ENCODE assay signal across 9 cellular contexts in the genomic region with DNA sequence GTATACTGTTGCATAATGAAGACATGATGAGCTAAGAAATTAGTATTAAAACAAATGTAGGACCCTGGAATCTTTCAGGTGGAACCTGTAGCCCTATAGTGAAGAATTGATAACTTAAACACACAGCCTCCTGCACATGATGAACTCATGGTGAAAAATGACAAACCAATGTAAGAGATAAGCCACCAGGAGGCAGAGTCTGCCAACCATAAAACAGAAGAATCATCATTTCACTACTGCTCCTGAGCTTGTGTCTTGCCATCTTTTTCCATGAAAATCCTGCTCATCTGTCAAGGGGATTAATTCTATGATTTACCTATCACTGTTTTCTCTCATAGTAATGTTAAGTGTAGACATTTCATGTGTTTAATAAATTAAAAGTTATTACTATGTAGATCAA.
DNase-seq lines count a peak whose midpoint lies in the region; ATAC-seq, FAIRE-seq and TF ChIP-seq lines count a peak whose summit lies in the region.
"Had no signal": no experiment of that assay in that cellular context is flagged by ENCODE, and none has a peak within 500 bp of the region (broad histone marks: within the 10 kb centered on the region; RNA-seq: fewer than 3 reads in every experiment).

No MANE protein-coding gene starts in this region.

- H3K4me3 Mint-ChIP-seq in stimulated activated naive CD8-positive, alpha-beta T cell treated with anti-CD3 and anti-CD28 coated beads, Interleukin-15, amount 100 ng/mL, for 72 hours = no peak overlapping the region

- H3K4me1 Mint-ChIP-seq in stimulated activated naive CD8-positive, alpha-beta T cell treated with anti-CD3 and anti-CD28 coated beads, Interleukin-15, amount 100 ng/mL, for 72 hours = no peaks in the 10 kb centered on the region

- H3K27ac Mint-ChIP-seq in stimulated activated naive CD8-positive, alpha-beta T cell treated with anti-CD3 and anti-CD28 coated beads, Interleukin-15, amount 100 ng/mL, for 72 hours = no peak overlapping the region

- H3K27me3 Mint-ChIP-seq in stimulated activated naive CD8-positive, alpha-beta T cell treated with anti-CD3 and anti-CD28 coated beads, Interleukin-15, amount 100 ng/mL, for 72 hours = no peaks in the 10 kb centered on the region

- DNase-seq in A549 (ENCODE audit: low read depth in 1 of 2, low spot score in 1 of 2) (peak in 1 of 2 experiments; percentile 18), HT-29 (ENCODE audit: low spot score) (peak; percentile 38), adipocyte (ENCODE audit: low read depth) (peak; percentile 60), left colon (no peak), NCI-H1436 treated with DMSO at 0.1 percent for 48 hours (lab: John Stamatoyannopoulos, UW) (no peak)
- DNase-seq in stimulated activated naive CD8-positive, alpha-beta T cell treated with anti-CD3 and anti-CD28 coated beads, Interleukin-15, amount 100 ng/mL, for 72 hours = no peak

- intact Hi-C loops in left colon (cut with DNase I, micrococcal nuclease) = loop anchor here in 1 of 2 donors (10.0 kb wide), 1 partner anchor 1442 kb away; no protein-coding TSS in a partner anchor

- CTCF ChIA-PET in A549 (lab: Yijun Ruan, JAX) = no interaction called here

- H3K36me3 ChIP-seq in adipocyte (ENCODE audit: control insufficient read depth, insufficient read depth, low read length, severe bottlenecking) = no peaks in the 10 kb centered on the region

- peaks cover 0 to 8% of the 10 kb centered on the region in 2 donors for H3K9me3 Mint-ChIP-seq in stimulated activated naive CD8-positive, alpha-beta T cell treated with anti-CD3 and anti-CD28 coated beads, Interleukin-15, amount 100 ng/mL, for 72 hours

- H3K9ac ChIP-seq in adipocyte (ENCODE audit: low read length) = no peak overlapping the region

- no peaks in the 10 kb centered on the region for H3K27me3 ChIP-seq in adipocyte (replicated peaks; ENCODE audit: control insufficient read depth, insufficient read depth, low read length)

- TF ChIP-seq RAD21 in A549 (conservative IDR thresholded peaks at IDR 0.05 in 1 of 2, IDR thresholded peaks at IDR 0.05 in 1 of 2) = peak in 1 of 2 experiments; percentile 24; a peak in 1 of 5 replicates

- FAIRE-seq in A549 (lab: Jason Lieb, UNC) = no peak
- FAIRE-seq: K562 had no signal

- H3K4me1 ChIP-seq in A549 (no peaks in the 10 kb centered on the region), adipocyte (ENCODE audit: control insufficient read depth, insufficient read depth, low read length) (no peaks in the 10 kb centered on the region)

- H3K9me3 ChIP-seq in A549 = no peaks in the 10 kb centered on the region
- no peaks in the 10 kb centered on the region for H3K9me3 ChIP-seq in adipocyte (ENCODE audit: control insufficient read depth, low read length)

- TF ChIP-seq CTCF in A549 (IDR thresholded peaks at IDR 0.05) = 0 out of 3 replicates have a peak, but pooled peaks have one; percentile 7

- no peak overlapping the region for H3K4me2 ChIP-seq in A549

- POLR2A ChIA-PET in A549 (lab: Yijun Ruan, JAX) = no interaction called here

- no peak overlapping the region for H3K27ac ChIP-seq in A549

- no peak for TF ChIP-seq EP300 in A549 (IDR thresholded peaks at IDR 0.05)

- no peak overlapping the region for H3K4me3 ChIP-seq in A549
- no peak overlapping the region for H3K4me3 ChIP-seq in adipocyte (ENCODE audit: low read length)
- H3K4me3 ChIP-seq: K562 had no signal

- ATAC-seq in A549 (no peak), left colon (peak; percentile 56), HG02798 (IDR thresholded peaks at IDR 0.05; ENCODE audit: poor library complexity, unreplicated experiment) (no peak), GM21528 (IDR thresholded peaks at IDR 0.05; ENCODE audit: low FRiP score, unreplicated experiment) (no peak)
- no peak for ATAC-seq in stimulated activated naive CD8-positive, alpha-beta T cell treated with anti-CD3 and anti-CD28 coated beads, Interleukin-15, amount 100 ng/mL, for 72 hours
- ATAC-seq: K562 had no signal

- no peak for TF ChIP-seq POLR2A in A549 (IDR thresholded peaks at IDR 0.05; ENCODE audit: low read length)

TF ChIP-seq in A549, 52 proteins besides CTCF, POLR2A, EP300 and RAD21:
- TF ChIP-seq JUN (IDR thresholded peaks at IDR 0.05) (no peak), NPAS2 (CRISPR knock-in tag; IDR thresholded peaks at IDR 0.05; ENCODE audit: borderline replicate concordance) (no peak), ESRRA (IDR thresholded peaks at IDR 0.05; ENCODE audit: borderline replicate concordance, low read length) (no peak), CHD2 (IDR thresholded peaks at IDR 0.05; ENCODE audit: low read length, partially characterized antibody) (no peak), ZFP36 (IDR thresholded peaks at IDR 0.05; ENCODE audit: borderline replicate concordance, partially characterized antibody) (no peak), FOXS1 (CRISPR knock-in tag; IDR thresholded peaks at IDR 0.05) (no peak), KDM5A (IDR thresholded peaks at IDR 0.05) (no peak)

Comparison
In these comparisons a context has a peak if more than half of its experiments do, and no peak if none do; other contexts are left out.
1. DNase-seq: peak in HT-29 (single experiment) and adipocyte (single experiment); none in left colon (0 of 2), stimulated activated naive CD8-positive, alpha-beta T cell treated with anti-CD3 and anti-CD28 coated beads, Interleukin-15, amount 100 ng/mL, for 72 hours (0 of 2) and NCI-H1436 treated with DMSO at 0.1 percent for 48 hours (single experiment).